ENCODE assay signal across 8 cellular contexts in genomic region chr2:215982465-215982875, GRCh38. TPM values are rescaled to one million over a fixed set of nuclear protein-coding genes. Genes with fewer than 3 reads are reported as not detected.
DNase-seq lines count a peak whose midpoint lies in the region; ATAC-seq, FAIRE-seq and TF ChIP-seq lines count a peak whose summit lies in the region.

No MANE protein-coding gene starts in this region.

- H2AFZ ChIP-seq in mammary epithelial cell (ENCODE audit: low read depth, low read length), result no peak overlapping the region

- peak overlapping the region; percentile 80 for H3K27ac ChIP-seq in mammary epithelial cell (ENCODE audit: insufficient read depth, low read depth, low read length)

- H3K9me3 ChIP-seq in mammary epithelial cell (replicated peaks; ENCODE audit: insufficient read depth, low read length) (no peaks in the 10 kb centered on the region), BE2C (0 out of 2 replicates have a peak, but pooled peaks cover 3% of the 10 kb centered on the region)

- in situ Hi-C loops in mammary epithelial cell (cut with MboI; ENCODE audit: low sequenced_read_pairs in 2 of 2), result no loop called here

- H3K4me3 ChIP-seq in mammary epithelial cell (replicated peaks in 1 of 3; ENCODE audit: insufficient read depth in 1 of 3, low read depth in 2 of 3, low read length in 3 of 3), result no peak overlapping the region
- H3K4me3 ChIP-seq in BE2C (ENCODE audit: low read depth, low read length), result no peak overlapping the region

- intact Hi-C loops in mammary epithelial cell (cut with micrococcal nuclease), result loop anchor here (1.0 kb wide), 1 partner anchor 30 kb away; no protein-coding TSS in a partner anchor

- CTCF ChIA-PET in mammary epithelial cell (lab: Charles Lee; ENCODE audit: low non-redundant PET), result no interaction called here

- ATAC-seq in GM19328 (IDR thresholded peaks at IDR 0.05; ENCODE audit: unreplicated experiment) (peak; percentile 49), HG03460 (IDR thresholded peaks at IDR 0.05; ENCODE audit: unreplicated experiment) (peak; percentile 48)

- WGBS in mammary epithelial cell (ENCODE audit: low coverage, missing lambda C conversion rate), result 5% methylated on average over 6 of the region's 6 CpGs

- H3K27me3 ChIP-seq in mammary epithelial cell (ENCODE audit: insufficient read depth, low read length), result no peaks in the 10 kb centered on the region
- no peaks in the 10 kb centered on the region for H3K27me3 ChIP-seq in BE2C

- no peak for FAIRE-seq in urothelium cell line (lab: Jason Lieb, UNC)

- H3K36me3 ChIP-seq in mammary epithelial cell (ENCODE audit: insufficient read depth, low read length) (no peaks in the 10 kb centered on the region), BE2C (no peaks in the 10 kb centered on the region)

- H3K4me2 ChIP-seq in mammary epithelial cell (ENCODE audit: insufficient read depth, low read depth, low read length), result peak overlapping the region; percentile 17

- DNase-seq in AG08396 (ENCODE audit: low spot score), result peak; percentile 49
- peak; percentile 100 for DNase-seq in mammary epithelial cell
- DNase-seq in urothelium cell line (ENCODE audit: low spot score), result peak; percentile 72
- DNase-seq in BE2C, result no peak
- DNase-seq in effector CD4-positive, alpha-beta T cell, result no peak
- DNase-seq in NCI-H1694 treated with DMSO at 0.1 percent for 48 hours (lab: John Stamatoyannopoulos, UW), result no peak

- H3K9ac ChIP-seq in mammary epithelial cell (ENCODE audit: insufficient read depth, low read length), result no peak overlapping the region

- BruUV-seq in mammary epithelial cell (replicated peaks; lab: Mats Ljungman, UMichigan), result no TSS peak

- no peaks in the 10 kb centered on the region for H4K20me1 ChIP-seq in mammary epithelial cell (ENCODE audit: insufficient read depth, low read length)

- H3K4me1 ChIP-seq in mammary epithelial cell (ENCODE audit: insufficient read depth, low read length) (peaks cover 21% of the 10 kb centered on the region), BE2C (peaks cover 21% of the 10 kb centered on the region)

- H3K79me2 ChIP-seq in mammary epithelial cell (ENCODE audit: insufficient read depth, low read length), result peaks cover 42% of the 10 kb centered on the region

- dilution Hi-C loops in mammary epithelial cell (cut with HindIII; ENCODE audit: low sequenced_read_pairs), result no loop called here

- TF ChIP-seq CTCF in mammary epithelial cell (conservative IDR thresholded peaks at IDR 0.05 in 1 of 2, IDR thresholded peaks at IDR 0.05 in 1 of 2; ENCODE audit: extremely low read depth in 1 of 2, insufficient read depth in 1 of 2, low read depth in 1 of 2, low read length in 2 of 2) (no peak), BE2C (IDR thresholded peaks at IDR 0.05; ENCODE audit: low read depth, low read length) (no peak)

RNA-seq across cellular contexts. Expression of gene MREG, which starts 30.9 kb away (rescaled TPM):
- 10 to 100 TPM; 20.7 to 29.5 TPM for total RNA-seq in mammary epithelial cell
- polyA plus RNA-seq in mammary epithelial cell, result 14.1 TPM
- 9.7 TPM for polyA minus RNA-seq in mammary epithelial cell
- 9.5 TPM for polyA plus RNA-seq in BE2C (2012; ENCODE audit: insufficient read depth, insufficient read length, low read depth)

Comparison
In these comparisons a context has a peak if more than half of its experiments do, and no peak if none do; other contexts are left out.
1. DNase-seq: peak in AG08396 (single experiment), mammary epithelial cell (single experiment) and urothelium cell line (single experiment); none in BE2C (single experiment), effector CD4-positive, alpha-beta T cell (single experiment) and NCI-H1694 treated with DMSO at 0.1 percent for 48 hours (single experiment).